6 cellular contexts compared by ENCODE assay signal in genomic region chr1:109668123-109668800, GRCh38. TPM values are rescaled to one million over a fixed set of nuclear protein-coding genes. Genes with fewer than 3 reads are reported as not detected.
DNase-seq lines count a peak whose midpoint lies in the region; FAIRE-seq and TF ChIP-seq lines count a peak whose summit lies in the region.

No MANE protein-coding gene starts in this region.

- no peak for TF ChIP-seq CTCF in uterus (IDR thresholded peaks at IDR 0.05)

- peaks cover 3% of the 10 kb centered on the region for H3K27me3 Mint-ChIP-seq in activated naive CD4-positive, alpha-beta T cell treated with anti-CD3 and anti-CD28 coated beads, Interleukin-2, amount 10 ng/mL, durations not matched to agents 7 days and 5 days

- H3K4me3 ChIP-seq in iPS-18c (ENCODE audit: insufficient read depth, low read depth, low read length) (peak overlapping the region; percentile 43), uterus (peak overlapping the region; percentile 52 to 82)

- no peak for DNase-seq in activated naive CD4-positive, alpha-beta T cell treated with anti-CD3 and anti-CD28 coated beads, Interleukin-2, amount 10 ng/mL, durations not matched to agents 7 days and 5 days
- DNase-seq in activated naive CD4-positive, alpha-beta T cell treated with anti-CD3 and anti-CD28 coated beads, Interleukin-2, amount 50 U/mL, for 16 hours, result no peak
- DNase-seq in uterus (no peak), AG08395 (ENCODE audit: low spot score) (no peak), frontal cortex (ENCODE audit: low spot score in 2 of 2) (no peak)

- H3K4me1 ChIP-seq in uterus, result no peaks in the 10 kb centered on the region

- intact Hi-C loops in uterus (cut with DNase I; ENCODE audit: low total_unique reads), result no loop called here

- peak overlapping the region; percentile 12 to 76 for H3K27ac ChIP-seq in uterus

- peaks cover 3% of the 10 kb centered on the region for H3K36me3 Mint-ChIP-seq in activated naive CD4-positive, alpha-beta T cell treated with anti-CD3 and anti-CD28 coated beads, Interleukin-2, amount 10 ng/mL, durations not matched to agents 7 days and 5 days

- no peak for TF ChIP-seq POLR2A in uterus (IDR thresholded peaks at IDR 0.05)

- no peaks in the 10 kb centered on the region for H3K27me3 ChIP-seq in uterus

- peak overlapping the region; percentile 66 for H3K4me3 Mint-ChIP-seq in activated naive CD4-positive, alpha-beta T cell treated with anti-CD3 and anti-CD28 coated beads, Interleukin-2, amount 10 ng/mL, durations not matched to agents 7 days and 5 days

- H3K9me3 ChIP-seq in iPS-18c (ENCODE audit: control insufficient read depth, insufficient read depth, low read length), result no peaks in the 10 kb centered on the region
- no peaks in the 10 kb centered on the region for H3K9me3 ChIP-seq in uterus

- H3K27ac Mint-ChIP-seq in activated naive CD4-positive, alpha-beta T cell treated with anti-CD3 and anti-CD28 coated beads, Interleukin-2, amount 10 ng/mL, durations not matched to agents 7 days and 5 days, result no peak overlapping the region

- FAIRE-seq in frontal cortex (lab: Jason Lieb, UNC), result no peak

- H3K4me1 Mint-ChIP-seq in activated naive CD4-positive, alpha-beta T cell treated with anti-CD3 and anti-CD28 coated beads, Interleukin-2, amount 10 ng/mL, durations not matched to agents 7 days and 5 days, result peaks cover 31% of the 10 kb centered on the region

- H3K36me3 ChIP-seq in uterus, result no peaks in the 10 kb centered on the region

- CTCF ChIA-PET in activated naive CD4-positive, alpha-beta T cell treated with anti-CD3 and anti-CD28 coated beads, Interleukin-2, amount 10 ng/mL, durations not matched to agents 7 days and 5 days (lab: Charles Lee), result interaction anchor here (0.9 to 1.9 kb wide), 5 partner anchors 18 to 316 kb away, joined by 3 to 9 read pairs (median 4); partner anchors contain the start of gene AHCYL1

- H3K9me3 Mint-ChIP-seq in activated naive CD4-positive, alpha-beta T cell treated with anti-CD3 and anti-CD28 coated beads, Interleukin-2, amount 10 ng/mL, durations not matched to agents 7 days and 5 days, result no peaks in the 10 kb centered on the region

RNA-seq across cellular contexts. Expression of gene GSTM2, which starts 0.4 kb away (rescaled TPM):
- total RNA-seq in uterus (100 to 1,000 TPM in 1 of 4 donors, 10 to 100 TPM in 3; 32.1 to 154 (median 72.1) TPM), frontal cortex (18.8 TPM)

RNA-seq across cellular contexts. Expression of gene GSTM4, which starts 12.4 kb away (rescaled TPM):
- total RNA-seq in uterus (10 to 100 TPM in 3 of 4 donors, 1 to 10 TPM in 1; 7.6 to 43.5 (median 20.7) TPM), frontal cortex (3.7 TPM)

RNA-seq across cellular contexts. Expression of gene GSTM1, which starts 19.4 kb away (rescaled TPM):
- total RNA-seq in uterus (1 to 10 TPM in 1 of 4 donors, not detected in 3; 9.4 TPM), frontal cortex (4.1 TPM)

RNA-seq across cellular contexts. Expression of gene GSTM5, which starts 43.8 kb away (rescaled TPM):
- total RNA-seq in uterus (10 to 100 TPM in 3 of 4 donors, under 1 TPM in 1; 0.51 to 24.8 (median 22.3) TPM), frontal cortex (3.7 TPM)

RNA-seq across cellular contexts. Expression of gene AMPD2, which starts 48.6 kb away (rescaled TPM):
- total RNA-seq in uterus (10 to 100 TPM; 30.9 to 91.2 (median 73.2) TPM), frontal cortex (51.0 TPM)
